Comparison of ENCODE assay signal across 9 cellular contexts in the genomic region with DNA sequence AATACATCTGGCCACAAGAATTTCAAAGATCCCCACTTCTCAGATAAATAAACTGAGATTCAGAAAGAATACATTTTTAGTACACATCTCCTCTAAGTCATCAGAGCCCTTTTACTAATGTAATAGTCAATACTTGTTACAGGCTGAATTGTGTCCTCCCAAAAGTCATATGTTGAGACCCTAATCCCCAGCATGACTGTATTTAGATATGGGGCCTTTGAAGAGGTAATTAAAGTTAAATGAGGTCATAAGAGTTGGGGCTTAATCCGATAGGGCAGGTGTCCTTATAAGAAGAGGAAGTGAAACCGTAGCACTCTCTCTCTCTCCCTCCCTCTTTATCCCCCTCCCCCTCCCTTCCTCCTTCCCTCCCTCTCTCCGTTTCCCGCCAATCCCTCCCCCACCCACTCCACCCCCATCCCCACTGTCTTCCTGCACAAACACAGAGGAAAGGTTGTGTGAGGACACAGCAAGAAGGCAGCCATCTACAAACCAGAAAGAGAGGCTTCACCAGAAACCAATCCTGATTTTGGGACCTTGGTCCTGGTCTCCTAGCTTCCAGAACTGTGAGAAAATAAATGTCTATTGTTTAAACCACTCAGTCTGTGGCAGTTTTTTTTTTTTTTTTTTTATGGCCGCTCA.
DNase-seq lines count a peak whose midpoint lies in the region; ATAC-seq and TF ChIP-seq lines count a peak whose summit lies in the region.
"Had no signal": no experiment of that assay in that cellular context is flagged by ENCODE, and none has a peak within 500 bp of the region (broad histone marks: within the 10 kb centered on the region; RNA-seq: fewer than 3 reads in every experiment).

No MANE protein-coding gene starts in this region.

- no peaks in the 10 kb centered on the region for H3K36me3 Mint-ChIP-seq in type B pancreatic cell

- H3K27ac Mint-ChIP-seq in type B pancreatic cell: no peak overlapping the region

- ATAC-seq in GM19043 (IDR thresholded peaks at IDR 0.05; ENCODE audit: low read depth, unreplicated experiment) (peak; percentile 94), HG03066 (IDR thresholded peaks at IDR 0.05; ENCODE audit: low read depth, unreplicated experiment) (peak; percentile 84), GM21737 (IDR thresholded peaks at IDR 0.05; ENCODE audit: unreplicated experiment) (no peak), GM19023 (IDR thresholded peaks at IDR 0.05; ENCODE audit: unreplicated experiment) (no peak), GM18520 (IDR thresholded peaks at IDR 0.05; ENCODE audit: unreplicated experiment) (no peak)

- no peak for TF ChIP-seq CTCF in type B pancreatic cell (conservative IDR thresholded peaks at IDR 0.05)

- no peak overlapping the region for H3K4me3 Mint-ChIP-seq in type B pancreatic cell

- H3K27me3 Mint-ChIP-seq in type B pancreatic cell: no peaks in the 10 kb centered on the region

- DNase-seq in NCI-H2227 (lab: John Stamatoyannopoulos, UW; ENCODE audit: unreplicated experiment): peak; percentile 74
- DNase-seq in iPS-NIHi11 (ENCODE audit: low spot score): peak; percentile 16
- DNase-seq in type B pancreatic cell (ENCODE audit: extremely low spot score, unreplicated experiment): no peak
- DNase-seq: HCEC 1CT had no signal

- H3K9me3 Mint-ChIP-seq in type B pancreatic cell: no peaks in the 10 kb centered on the region

- H3K4me1 Mint-ChIP-seq in type B pancreatic cell (ENCODE audit: unreplicated experiment): peaks cover 14% of the 10 kb centered on the region

Comparison
In these comparisons a context has a peak if more than half of its experiments do, and no peak if none do; other contexts are left out.
1. ATAC-seq: peak in GM19043 (single experiment) and HG03066 (single experiment); none in GM21737 (single experiment), GM19023 (single experiment) and GM18520 (single experiment).